ENCODE assay signal across 16 cellular contexts in genomic region chr4:163762756-163763155, GRCh38.
"Had no signal": no experiment of that assay in that cellular context is flagged by ENCODE, and none has a peak within 500 bp of the region (broad histone marks: within the 10 kb centered on the region; RNA-seq: fewer than 3 reads in every experiment).

No MANE protein-coding gene starts in this region.

- DNase-seq: cortex of kidney; effector CD4-positive, alpha-beta T cell; gastrocnemius medialis; heart left ventricle; kidney; mesenchymal stem cell; mucosa of descending colon; naive B cell; pancreas; sigmoid colon; stimulated activated CD4-positive, alpha-beta T cell treated with anti-CD3 and anti-CD28 coated beads, Interleukin-4, amount 100 ng/mL, for 4 hours; stimulated activated naive B cell treated with anti-CD40 and anti-IgM and Interleukin-4, amounts not matched to agents 10 μg/mL and 1 μg/mL and 100 μg/mL, for 72 hours; thyroid gland; trophoblast cell had no signal

- ATAC-seq: gastrocnemius medialis; heart left ventricle; left lobe of liver; mucosa of descending colon; natural killer cell treated with Interleukin-12 subunit alpha and Interleukin-12 subunit beta and Interleukin-15 and Interleukin-18, amount 100 ng/mL, for 72 hours; pancreas; stimulated activated naive B cell treated with anti-CD40 and anti-IgM and Interleukin-4, amounts not matched to agents 10 μg/mL and 1 μg/mL and 100 μg/mL, for 72 hours had no signal
